In the genomic region with DNA sequence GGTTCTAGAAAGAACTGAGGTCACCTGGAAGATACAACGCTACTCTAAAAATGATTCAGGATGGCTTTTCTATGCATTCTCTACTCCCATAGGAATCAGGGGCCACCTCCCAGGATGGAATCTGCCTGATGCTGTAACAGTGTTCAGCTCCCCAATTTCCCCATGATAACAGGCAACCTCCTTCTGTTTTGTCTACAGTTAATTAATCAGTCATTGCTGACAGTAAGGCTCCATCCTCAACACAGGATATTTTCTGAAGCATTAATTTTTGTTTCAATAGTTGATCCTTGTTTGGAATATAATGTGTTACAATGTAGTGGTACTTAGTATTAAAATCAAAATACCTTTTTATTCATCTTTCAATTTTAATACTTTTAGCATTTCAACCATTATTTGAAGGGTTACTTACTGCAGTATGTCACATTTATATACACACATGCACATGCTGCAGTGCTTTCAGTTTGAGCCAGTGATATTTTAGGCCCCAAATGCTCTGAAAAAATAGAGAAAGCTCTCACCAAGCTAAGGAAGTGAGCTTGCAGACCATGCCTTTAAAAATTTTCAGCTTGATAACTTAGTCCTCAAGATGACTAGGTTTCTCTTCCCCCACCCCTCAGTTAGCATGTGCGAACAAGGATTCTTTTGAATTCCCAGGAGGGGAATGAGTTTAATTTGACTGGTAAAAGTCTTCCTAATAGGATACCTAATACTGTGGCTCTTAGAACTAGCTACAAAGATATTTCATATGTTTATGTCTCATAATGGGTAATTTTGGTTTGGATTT, we compare ENCODE assay signal across 9 cellular contexts.
A peak's percentile ranks its signal among the peaks of the same experiment; 100 is the strongest.
DNase-seq lines count a peak whose midpoint lies in the region; ATAC-seq and TF ChIP-seq lines count a peak whose summit lies in the region.
"Had no signal": no experiment of that assay in that cellular context is flagged by ENCODE, and none has a peak within 500 bp of the region (broad histone marks: within the 10 kb centered on the region; RNA-seq: fewer than 3 reads in every experiment).

No MANE protein-coding gene starts in this region.

- peaks cover 0 to 12% of the 10 kb centered on the region in 2 donors for H3K4me1 ChIP-seq in muscle layer of duodenum (ENCODE audit: control insufficient read depth in 1 of 2, insufficient read depth in 2 of 2, low read length in 2 of 2)

- peak overlapping the region; percentile 77 for H3K4me3 ChIP-seq in NB4 (ENCODE audit: low read depth, low read length)
- peak overlapping the region; percentile 51 to 59 for H3K4me3 ChIP-seq in muscle layer of duodenum (ENCODE audit: low read depth in 1 of 2, low read length in 2 of 2)
- H3K4me3 ChIP-seq in WERI-Rb-1 (ENCODE audit: low read depth, low read length): no peak overlapping the region

- H3K9me3 ChIP-seq in muscle layer of duodenum (ENCODE audit: control insufficient read depth in 1 of 2, low read length in 2 of 2): no peaks in the 10 kb centered on the region
- H3K9me3 ChIP-seq in WERI-Rb-1 (ENCODE audit: severe bottlenecking): no peaks in the 10 kb centered on the region

- no peaks in the 10 kb centered on the region for H3K27me3 ChIP-seq in muscle layer of duodenum (ENCODE audit: low read depth, low read length)
- no peaks in the 10 kb centered on the region for H3K27me3 ChIP-seq in WERI-Rb-1 (ENCODE audit: insufficient read depth, low read depth, severe bottlenecking)

- DNase-seq in NB4 (ENCODE audit: low read depth) (peak; percentile 57), DMS 273 treated with DMSO at 0.1 percent for 48 hours (lab: John Stamatoyannopoulos, UW) (no peak), WERI-Rb-1 (no peak)
- DNase-seq in activated effector memory CD4-positive, alpha-beta T cell treated with anti-CD3 and anti-CD28 coated beads, Interleukin-2, amount 50 U/mL, for 16 hours: no peak
- DNase-seq: activated CD4-positive, alpha-beta T cell treated with anti-CD3 and anti-CD28 coated beads, Interleukin-2, amount 50 U/mL, for 4 hours had no signal

- no peak for TF ChIP-seq CTCF in NB4 (IDR thresholded peaks at IDR 0.05; ENCODE audit: low read depth, low read length)
- TF ChIP-seq CTCF in WERI-Rb-1 (IDR thresholded peaks at IDR 0.05; ENCODE audit: low read depth, low read length): no peak

- peaks cover 0 to 5% of the 10 kb centered on the region in 2 donors for H3K36me3 ChIP-seq in muscle layer of duodenum (ENCODE audit: control insufficient read depth in 1 of 2, insufficient read depth in 2 of 2, low read length in 2 of 2)
- no peaks in the 10 kb centered on the region for H3K36me3 ChIP-seq in WERI-Rb-1

- TF ChIP-seq POLR2A in NB4 (IDR thresholded peaks at IDR 0.05; ENCODE audit: extremely low read depth, insufficient read length): no peak

- ATAC-seq in GM18511 (IDR thresholded peaks at IDR 0.05; ENCODE audit: unreplicated experiment): peak; percentile 54
- ATAC-seq in GM21723 (IDR thresholded peaks at IDR 0.05; ENCODE audit: unreplicated experiment): peak; percentile 55
- ATAC-seq in GM21367 (IDR thresholded peaks at IDR 0.05; ENCODE audit: unreplicated experiment): no peak

- peak overlapping the region; percentile 74 for H3K27ac ChIP-seq in muscle layer of duodenum (ENCODE audit: low read length)
- no peak overlapping the region for H3K27ac ChIP-seq in WERI-Rb-1
